ENCODE assay signal across 2 cellular contexts in genomic region chr10:93086289-93086688, GRCh38.
TF ChIP-seq lines count a peak whose summit lies in the region.

No MANE protein-coding gene starts in this region.

TF ChIP-seq in IMR-90, 13 proteins besides CTCF, POLR2A, EP300 and RAD21:
- peak; percentile 8; the same call in 1 of the 2 replicates for TF ChIP-seq USF2 (IDR thresholded peaks at IDR 0.05; ENCODE audit: low read depth, low read length)
- no peak for TF ChIP-seq MAFK (IDR thresholded peaks at IDR 0.05; ENCODE audit: low read depth, low read length)
TF ChIP-seq in IMR-90: peak in this region for 1.

TF ChIP-seq in K562, 482 proteins besides CTCF, POLR2A, EP300 and RAD21:
- no peak for TF ChIP-seq ZFPM2 (CRISPR knock-in tag; IDR thresholded peaks at IDR 0.05)
- peak; percentile 82 for TF ChIP-seq RAD51 (IDR thresholded peaks at IDR 0.05; ENCODE audit: borderline replicate concordance, low read depth)
- no peak for TF ChIP-seq ELK3 (CRISPR knock-in tag; IDR thresholded peaks at IDR 0.05)
- peak; percentile 88 for TF ChIP-seq USF2 (CRISPR knock-in tag; IDR thresholded peaks at IDR 0.05)
- peak; percentile 82 for TF ChIP-seq USF1 (CRISPR knock-in tag; IDR thresholded peaks at IDR 0.05)
